ENCODE assay signal across 9 cellular contexts in the genomic region with DNA sequence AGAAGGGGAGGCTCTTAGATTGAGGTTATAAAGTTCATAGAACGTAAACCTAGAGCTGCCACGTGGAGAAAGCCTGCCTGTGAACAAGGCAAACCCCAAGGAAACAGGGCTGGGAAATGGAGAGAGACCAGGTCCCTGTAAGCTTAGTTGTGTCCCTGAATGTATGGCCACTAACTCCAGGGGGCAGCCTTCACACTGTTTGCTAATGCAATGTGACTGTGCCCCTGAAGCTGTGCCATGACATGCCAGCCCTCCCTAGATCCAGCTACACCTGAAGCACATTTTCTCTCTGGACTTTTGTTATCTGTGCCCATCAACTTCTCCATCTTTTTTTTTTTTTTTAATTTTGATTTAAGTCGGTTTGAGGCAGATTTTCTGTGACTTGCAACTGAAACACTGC.
DNase-seq lines count a peak whose midpoint lies in the region; ATAC-seq and TF ChIP-seq lines count a peak whose summit lies in the region.
"Had no signal": no experiment of that assay in that cellular context is flagged by ENCODE, and none has a peak within 500 bp of the region (broad histone marks: within the 10 kb centered on the region; RNA-seq: fewer than 3 reads in every experiment).

No MANE protein-coding gene starts in this region.

- H3K36me3 ChIP-seq in liver (ENCODE audit: control insufficient read depth in 4 of 4, insufficient read depth in 3 of 4, low read depth in 1 of 4, low read length in 3 of 4): no peaks in the 10 kb centered on the region
- H3K36me3 ChIP-seq: BLaER1 treated with 17β-estradiol and CSF1 and Interleukin-3, amounts not matched to agents 10 nM and 100 nM had no signal

- no peak overlapping the region for H3K4me3 ChIP-seq in liver (ENCODE audit: low read depth in 1 of 3, low read length in 3 of 3)
- H3K4me3 ChIP-seq: BLaER1 treated with 17β-estradiol and CSF1 and Interleukin-3, amounts not matched to agents 10 nM and 100 nM had no signal

- no peak overlapping the region for H3K9ac ChIP-seq in liver (ENCODE audit: low read depth in 1 of 2, low read length in 2 of 2)
- H3K9ac ChIP-seq: BLaER1 treated with 17β-estradiol and CSF1 and Interleukin-3, amounts not matched to agents 10 nM and 100 nM had no signal

- POLR2A ChIA-PET in activated CD8-positive, alpha-beta T cell treated with anti-CD3 and anti-CD28 coated beads, Interleukin-2, amount 10 ng/mL, durations not matched to agents 7 days and 5 days (lab: Charles Lee): no interaction called here

- H3K4me1 ChIP-seq in liver (ENCODE audit: control insufficient read depth in 4 of 4, insufficient read depth in 4 of 4, low read length in 3 of 4): no peaks in the 10 kb centered on the region

- H3K9me3 Mint-ChIP-seq in activated CD8-positive, alpha-beta T cell treated with anti-CD3 and anti-CD28 coated beads, Interleukin-2, amount 10 ng/mL, durations not matched to agents 7 days and 5 days (ENCODE audit: insufficient read depth): no peaks in the 10 kb centered on the region

- no peak for ATAC-seq in activated CD8-positive, alpha-beta T cell treated with anti-CD3 and anti-CD28 coated beads, Interleukin-2, amount 10 ng/mL, durations not matched to agents 7 days and 5 days
- ATAC-seq in GM21737 (IDR thresholded peaks at IDR 0.05; ENCODE audit: unreplicated experiment): no peak

- no peak overlapping the region for H3K27ac ChIP-seq in liver (ENCODE audit: low read depth in 1 of 2, low read length in 2 of 2)
- H3K27ac ChIP-seq: BLaER1 treated with 17β-estradiol and CSF1 and Interleukin-3, amounts not matched to agents 10 nM and 100 nM had no signal

- H3K36me3 Mint-ChIP-seq in activated CD8-positive, alpha-beta T cell treated with anti-CD3 and anti-CD28 coated beads, Interleukin-2, amount 10 ng/mL, durations not matched to agents 7 days and 5 days (ENCODE audit: low read depth): no peaks in the 10 kb centered on the region

- H3K9me3 ChIP-seq in liver (ENCODE audit: control insufficient read depth in 4 of 4, low read length in 3 of 4): no peaks in the 10 kb centered on the region
- H3K9me3 ChIP-seq: BLaER1 treated with 17β-estradiol and CSF1 and Interleukin-3, amounts not matched to agents 10 nM and 100 nM had no signal

- peak; percentile 10 to 44 for TF ChIP-seq RAD21 in liver (IDR thresholded peaks at IDR 0.05)

- H3K27me3 ChIP-seq in liver (ENCODE audit: control insufficient read depth in 4 of 4, insufficient read depth in 4 of 4, low read length in 3 of 4): no peaks in the 10 kb centered on the region
- H3K27me3 ChIP-seq: BLaER1 treated with 17β-estradiol and CSF1 and Interleukin-3, amounts not matched to agents 10 nM and 100 nM had no signal

- no peak overlapping the region for H3K4me3 Mint-ChIP-seq in activated CD8-positive, alpha-beta T cell treated with anti-CD3 and anti-CD28 coated beads, Interleukin-2, amount 10 ng/mL, durations not matched to agents 7 days and 5 days

- peak; percentile 13 for DNase-seq in NCI-H146 (lab: John Stamatoyannopoulos, UW)
- no peak for DNase-seq in NCI-H146 treated with DMSO at 0.1 percent for 48 hours (lab: John Stamatoyannopoulos, UW; ENCODE audit: unreplicated experiment)
- DNase-seq in Kasumi-1 (lab: John Stamatoyannopoulos, UW): peak; percentile 56 to 60
- peak; percentile 49 for DNase-seq in activated CD8-positive, alpha-beta T cell treated with anti-CD3 and anti-CD28 coated beads, Interleukin-2, amount 10 ng/mL, durations not matched to agents 7 days and 5 days
- DNase-seq in NCI-H2227 treated with DMSO at 0.1 percent for 48 hours (lab: John Stamatoyannopoulos, UW): no peak
- no peak for DNase-seq in central memory CD4-positive, alpha-beta T cell

- 68% methylated on average over 3 of the region's 3 CpGs for WGBS in liver

- TF ChIP-seq CTCF in liver (IDR thresholded peaks at IDR 0.05; ENCODE audit: low read depth, low read length, missing input control): peak; percentile 12

- H3K27ac Mint-ChIP-seq in activated CD8-positive, alpha-beta T cell treated with anti-CD3 and anti-CD28 coated beads, Interleukin-2, amount 10 ng/mL, durations not matched to agents 7 days and 5 days: no peak overlapping the region

- H3K27me3 Mint-ChIP-seq in activated CD8-positive, alpha-beta T cell treated with anti-CD3 and anti-CD28 coated beads, Interleukin-2, amount 10 ng/mL, durations not matched to agents 7 days and 5 days (ENCODE audit: low read depth): peaks cover 8% of the 10 kb centered on the region

- H3K4me1 Mint-ChIP-seq in activated CD8-positive, alpha-beta T cell treated with anti-CD3 and anti-CD28 coated beads, Interleukin-2, amount 10 ng/mL, durations not matched to agents 7 days and 5 days (ENCODE audit: low read depth): no peaks in the 10 kb centered on the region

- CTCF ChIA-PET in activated CD8-positive, alpha-beta T cell treated with anti-CD3 and anti-CD28 coated beads, Interleukin-2, amount 10 ng/mL, durations not matched to agents 7 days and 5 days (lab: Charles Lee): interaction anchor here (0.8 kb wide), 1 partner anchor 165 kb away, joined by 3 read pairs; no protein-coding TSS in a partner anchor

TF ChIP-seq in liver, 16 proteins besides CTCF, POLR2A, EP300 and RAD21:
- TF ChIP-seq RXRA (IDR thresholded peaks at IDR 0.05) (no peak), YY1 (IDR thresholded peaks at IDR 0.05) (no peak), FOXA2 (IDR thresholded peaks at IDR 0.05) (no peak), GABPA (IDR thresholded peaks at IDR 0.05 in 1 of 2, conservative IDR thresholded peaks at IDR 0.05 in 1 of 2) (no peak), HNF4A (conservative IDR thresholded peaks at IDR 0.05) (no peak), JUND (IDR thresholded peaks at IDR 0.05) (no peak), SP1 (IDR thresholded peaks at IDR 0.05) (no peak), HNF4G (IDR thresholded peaks at IDR 0.05) (no peak), FOXA1 (IDR thresholded peaks at IDR 0.05) (no peak), TAF1 (conservative IDR thresholded peaks at IDR 0.05) (no peak), NR2F2 (IDR thresholded peaks at IDR 0.05) (no peak), EGR1 (IDR thresholded peaks at IDR 0.05; ENCODE audit: low read depth in 2 of 2) (no peak)
- TF ChIP-seq, protein P1, sequence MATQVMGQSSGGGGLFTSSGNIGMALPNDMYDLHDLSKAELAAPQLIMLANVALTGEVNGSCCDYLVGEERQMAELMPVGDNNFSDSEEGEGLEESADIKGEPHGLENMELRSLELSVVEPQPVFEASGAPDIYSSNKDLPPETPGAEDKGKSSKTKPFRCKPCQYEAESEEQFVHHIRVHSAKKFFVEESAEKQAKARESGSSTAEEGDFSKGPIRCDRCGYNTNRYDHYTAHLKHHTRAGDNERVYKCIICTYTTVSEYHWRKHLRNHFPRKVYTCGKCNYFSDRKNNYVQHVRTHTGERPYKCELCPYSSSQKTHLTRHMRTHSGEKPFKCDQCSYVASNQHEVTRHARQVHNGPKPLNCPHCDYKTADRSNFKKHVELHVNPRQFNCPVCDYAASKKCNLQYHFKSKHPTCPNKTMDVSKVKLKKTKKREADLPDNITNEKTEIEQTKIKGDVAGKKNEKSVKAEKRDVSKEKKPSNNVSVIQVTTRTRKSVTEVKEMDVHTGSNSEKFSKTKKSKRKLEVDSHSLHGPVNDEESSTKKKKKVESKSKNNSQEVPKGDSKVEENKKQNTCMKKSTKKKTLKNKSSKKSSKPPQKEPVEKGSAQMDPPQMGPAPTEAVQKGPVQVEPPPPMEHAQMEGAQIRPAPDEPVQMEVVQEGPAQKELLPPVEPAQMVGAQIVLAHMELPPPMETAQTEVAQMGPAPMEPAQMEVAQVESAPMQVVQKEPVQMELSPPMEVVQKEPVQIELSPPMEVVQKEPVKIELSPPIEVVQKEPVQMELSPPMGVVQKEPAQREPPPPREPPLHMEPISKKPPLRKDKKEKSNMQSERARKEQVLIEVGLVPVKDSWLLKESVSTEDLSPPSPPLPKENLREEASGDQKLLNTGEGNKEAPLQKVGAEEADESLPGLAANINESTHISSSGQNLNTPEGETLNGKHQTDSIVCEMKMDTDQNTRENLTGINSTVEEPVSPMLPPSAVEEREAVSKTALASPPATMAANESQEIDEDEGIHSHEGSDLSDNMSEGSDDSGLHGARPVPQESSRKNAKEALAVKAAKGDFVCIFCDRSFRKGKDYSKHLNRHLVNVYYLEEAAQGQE (IDR thresholded peaks at IDR 0.05): no peak
- TF ChIP-seq, protein P2, sequence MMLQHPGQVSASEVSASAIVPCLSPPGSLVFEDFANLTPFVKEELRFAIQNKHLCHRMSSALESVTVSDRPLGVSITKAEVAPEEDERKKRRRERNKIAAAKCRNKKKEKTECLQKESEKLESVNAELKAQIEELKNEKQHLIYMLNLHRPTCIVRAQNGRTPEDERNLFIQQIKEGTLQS (IDR thresholded peaks at IDR 0.05): no peak
- TF ChIP-seq, protein P3, sequence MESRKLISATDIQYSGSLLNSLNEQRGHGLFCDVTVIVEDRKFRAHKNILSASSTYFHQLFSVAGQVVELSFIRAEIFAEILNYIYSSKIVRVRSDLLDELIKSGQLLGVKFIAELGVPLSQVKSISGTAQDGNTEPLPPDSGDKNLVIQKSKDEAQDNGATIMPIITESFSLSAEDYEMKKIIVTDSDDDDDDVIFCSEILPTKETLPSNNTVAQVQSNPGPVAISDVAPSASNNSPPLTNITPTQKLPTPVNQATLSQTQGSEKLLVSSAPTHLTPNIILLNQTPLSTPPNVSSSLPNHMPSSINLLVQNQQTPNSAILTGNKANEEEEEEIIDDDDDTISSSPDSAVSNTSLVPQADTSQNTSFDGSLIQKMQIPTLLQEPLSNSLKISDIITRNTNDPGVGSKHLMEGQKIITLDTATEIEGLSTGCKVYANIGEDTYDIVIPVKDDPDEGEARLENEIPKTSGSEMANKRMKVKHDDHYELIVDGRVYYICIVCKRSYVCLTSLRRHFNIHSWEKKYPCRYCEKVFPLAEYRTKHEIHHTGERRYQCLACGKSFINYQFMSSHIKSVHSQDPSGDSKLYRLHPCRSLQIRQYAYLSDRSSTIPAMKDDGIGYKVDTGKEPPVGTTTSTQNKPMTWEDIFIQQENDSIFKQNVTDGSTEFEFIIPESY (IDR thresholded peaks at IDR 0.05): no peak
- TF ChIP-seq, protein P4, sequence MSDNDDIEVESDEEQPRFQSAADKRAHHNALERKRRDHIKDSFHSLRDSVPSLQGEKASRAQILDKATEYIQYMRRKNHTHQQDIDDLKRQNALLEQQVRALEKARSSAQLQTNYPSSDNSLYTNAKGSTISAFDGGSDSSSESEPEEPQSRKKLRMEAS (IDR thresholded peaks at IDR 0.05): no peak

Comparison
In these comparisons a context has a peak if more than half of its experiments do, and no peak if none do; other contexts are left out.
1. DNase-seq: peak in NCI-H146 (single experiment), Kasumi-1 (2 of 2) and activated CD8-positive, alpha-beta T cell treated with anti-CD3 and anti-CD28 coated beads, Interleukin-2, amount 10 ng/mL, durations not matched to agents 7 days and 5 days (single experiment); none in NCI-H146 treated with DMSO at 0.1 percent for 48 hours (single experiment), NCI-H2227 treated with DMSO at 0.1 percent for 48 hours (single experiment) and central memory CD4-positive, alpha-beta T cell (single experiment).